In genomic region chr16:14399397-14400284, GRCh38 we compare ENCODE assay signal across 8 cellular contexts.
DNase-seq lines count a peak whose midpoint lies in the region; ATAC-seq and TF ChIP-seq lines count a peak whose summit lies in the region.

No MANE protein-coding gene starts in this region.

- H3K4me3 Mint-ChIP-seq in activated naive CD4-positive, alpha-beta T cell treated with anti-CD3 and anti-CD28 coated beads, Interleukin-2, amount 10 ng/mL, durations not matched to agents 7 days and 5 days = no peak overlapping the region

- H3K27me3 ChIP-seq in upper lobe of left lung = no peaks in the 10 kb centered on the region

- H3K36me3 Mint-ChIP-seq in activated naive CD4-positive, alpha-beta T cell treated with anti-CD3 and anti-CD28 coated beads, Interleukin-2, amount 10 ng/mL, durations not matched to agents 7 days and 5 days = no peaks in the 10 kb centered on the region

- TF ChIP-seq EP300 in upper lobe of left lung (IDR thresholded peaks at IDR 0.05) = no peak

- peak; percentile 37 to 87 for ATAC-seq in upper lobe of left lung (ENCODE audit: low FRiP score in 2 of 2)

- no peak for TF ChIP-seq POLR2A in upper lobe of left lung (IDR thresholded peaks at IDR 0.05)

- TF ChIP-seq CTCF in GM13977 (IDR thresholded peaks at IDR 0.05; ENCODE audit: extremely low read depth, insufficient read depth, missing control alignments) = no peak
- TF ChIP-seq CTCF in upper lobe of left lung (IDR thresholded peaks at IDR 0.05) = no peak

- H3K9me3 ChIP-seq in upper lobe of left lung = no peaks in the 10 kb centered on the region

- no peaks in the 10 kb centered on the region for H3K9me3 Mint-ChIP-seq in activated naive CD4-positive, alpha-beta T cell treated with anti-CD3 and anti-CD28 coated beads, Interleukin-2, amount 10 ng/mL, durations not matched to agents 7 days and 5 days

- no peak overlapping the region for H3K27ac Mint-ChIP-seq in activated naive CD4-positive, alpha-beta T cell treated with anti-CD3 and anti-CD28 coated beads, Interleukin-2, amount 10 ng/mL, durations not matched to agents 7 days and 5 days

- WGBS in upper lobe of left lung, 2 donors = 76 to 78% methylated on average over 25 of the region's 25 CpGs

- DNase-seq in GM13977 (ENCODE audit: low spot score) (peak; percentile 48), HK-2 (ENCODE audit: unreplicated experiment) (peak; percentile 71), kidney tubule cell (ENCODE audit: low spot score) (peak; percentile 81), upper lobe of left lung (no peak), hippocampal formation (lab: John Stamatoyannopoulos, UW) (no peak), activated gamma-delta T cell treated with Interleukin-2 at 50 U/mL for 16 hours (no peak)
- no peak for DNase-seq in activated naive CD4-positive, alpha-beta T cell treated with anti-CD3 and anti-CD28 coated beads, Interleukin-2, amount 10 ng/mL, durations not matched to agents 7 days and 5 days

- CTCF ChIA-PET in activated naive CD4-positive, alpha-beta T cell treated with anti-CD3 and anti-CD28 coated beads, Interleukin-2, amount 10 ng/mL, durations not matched to agents 7 days and 5 days (lab: Charles Lee) = no interaction called here

- in situ Hi-C loops in GM13977 (cut with MboI; ENCODE audit: low pct_unique_long_range_greater_than_20kb, low sequenced_read_pairs, unreplicated experiment) = no loop called here

- no peaks in the 10 kb centered on the region for H3K4me1 Mint-ChIP-seq in activated naive CD4-positive, alpha-beta T cell treated with anti-CD3 and anti-CD28 coated beads, Interleukin-2, amount 10 ng/mL, durations not matched to agents 7 days and 5 days

- no peaks in the 10 kb centered on the region for H3K36me3 ChIP-seq in upper lobe of left lung

- peaks cover 3% of the 10 kb centered on the region for H3K27me3 Mint-ChIP-seq in activated naive CD4-positive, alpha-beta T cell treated with anti-CD3 and anti-CD28 coated beads, Interleukin-2, amount 10 ng/mL, durations not matched to agents 7 days and 5 days

- H3K4me1 ChIP-seq in upper lobe of left lung = peaks cover 0 to 9% (median 0%) of the 10 kb centered on the region in 4 donors

- H3K4me3 ChIP-seq in upper lobe of left lung = no peak overlapping the region

- peak overlapping the region; percentile 60 for H3K27ac ChIP-seq in angular gyrus (ENCODE audit: low read depth, low read length)
- no peak overlapping the region for H3K27ac ChIP-seq in upper lobe of left lung

Comparison
In these comparisons a context has a peak if more than half of its experiments do, and no peak if none do; other contexts are left out.
1. DNase-seq: peak in GM13977 (single experiment), HK-2 (single experiment) and kidney tubule cell (single experiment); none in upper lobe of left lung (0 of 2), hippocampal formation (0 of 2), activated gamma-delta T cell treated with Interleukin-2 at 50 U/mL for 16 hours (single experiment) and activated naive CD4-positive, alpha-beta T cell treated with anti-CD3 and anti-CD28 coated beads, Interleukin-2, amount 10 ng/mL, durations not matched to agents 7 days and 5 days (single experiment).